Comparison of ENCODE assay signal across 8 cellular contexts in the genomic region with DNA sequence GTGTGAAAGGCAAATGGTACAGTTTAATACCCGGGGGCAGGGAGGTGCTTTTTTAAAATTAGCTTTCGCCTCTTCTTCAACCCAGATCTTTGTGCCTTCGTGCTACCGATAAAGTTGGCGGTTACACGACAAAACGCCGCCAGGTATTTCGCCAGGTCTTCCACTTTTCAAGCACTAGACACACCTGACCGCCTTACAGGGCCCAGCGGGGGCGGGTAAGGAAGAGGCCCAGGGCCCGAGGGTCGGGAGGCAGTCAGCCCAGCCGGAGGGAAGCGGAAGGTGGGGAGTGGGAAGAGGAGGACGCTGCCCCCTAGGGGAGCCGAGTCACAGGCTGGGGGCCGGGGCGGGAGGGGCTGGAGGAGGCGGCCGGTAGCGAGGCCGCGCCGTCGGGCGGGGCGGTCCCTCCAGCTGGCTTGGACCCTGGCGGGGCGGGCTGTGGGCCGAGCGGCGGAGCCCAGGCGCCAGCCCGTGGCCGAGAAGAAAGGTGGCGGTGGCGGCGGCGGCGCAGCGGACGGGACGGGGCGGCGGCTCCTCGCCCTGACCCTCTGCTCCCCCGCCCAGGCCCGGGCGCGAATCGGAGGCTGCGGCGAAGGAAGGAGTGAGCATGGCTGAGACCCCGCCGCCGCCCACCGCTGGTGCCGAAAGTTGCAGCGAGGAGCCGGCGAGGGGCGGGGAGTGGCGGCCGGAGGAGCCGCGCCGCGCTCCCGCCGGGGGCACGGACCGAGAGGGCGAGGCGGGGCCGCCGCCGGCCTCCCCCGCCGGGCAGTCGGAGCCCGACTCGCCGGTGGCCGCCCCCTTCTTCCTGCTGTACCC. TPM values are rescaled to one million over a fixed set of nuclear protein-coding genes. Genes with fewer than 3 reads are reported as not detected.
DNase-seq lines count a peak whose midpoint lies in the region; ATAC-seq and TF ChIP-seq lines count a peak whose summit lies in the region.

No MANE protein-coding gene starts in this region.

- TF ChIP-seq CTCF in OCI-LY7 (conservative IDR thresholded peaks at IDR 0.05; ENCODE audit: low read length), result peak; percentile 71

- peak overlapping the region; percentile 89 for H3K27ac Mint-ChIP-seq in activated T-cell treated with anti-CD3 and anti-CD28 coated beads, Interleukin-2, amount 50 U/mL, for 72 hours

- peak overlapping the region; percentile 91 to 93 for H3K4me3 Mint-ChIP-seq in activated T-cell treated with anti-CD3 and anti-CD28 coated beads, Interleukin-2, amount 50 U/mL, for 72 hours

- DNase-seq in D341Med (ENCODE audit: low spot score), result peak; percentile 90
- peak; percentile 83 for DNase-seq in HK-2 (ENCODE audit: unreplicated experiment)
- DNase-seq in OCI-LY7 (ENCODE audit: low spot score), result peak; percentile 85
- peak; percentile 71 to 76 for DNase-seq in activated T-cell treated with anti-CD3 and anti-CD28 coated beads, Interleukin-2, amount 50 U/mL, for 72 hours

- H3K9ac ChIP-seq in muscle layer of colon (ENCODE audit: low read length), result peak overlapping the region; percentile 11
- H3K9ac ChIP-seq in stomach smooth muscle (ENCODE audit: low read length in 2 of 2), result peak overlapping the region; percentile 67 to 82

- H3K4me2 ChIP-seq in OCI-LY7 (ENCODE audit: low read length), result peak overlapping the region; percentile 89

- H4K20me1 ChIP-seq in OCI-LY7 (ENCODE audit: insufficient read depth, low read length), result no peaks in the 10 kb centered on the region

- H3K79me2 ChIP-seq in OCI-LY7 (ENCODE audit: insufficient read depth, low read depth, low read length), result peaks cover 29% of the 10 kb centered on the region; the same call in 1 of the 2 replicates

- H3K9me2 ChIP-seq in OCI-LY7 (ENCODE audit: insufficient read depth, low read length), result no peaks in the 10 kb centered on the region

- H2AFZ ChIP-seq in OCI-LY7 (ENCODE audit: low read length), result peak overlapping the region; percentile 76

- BruUV-seq in OCI-LY7 (replicated peaks; lab: Mats Ljungman, UMichigan), result no TSS peak

- H3K9me3 ChIP-seq in OCI-LY7 (ENCODE audit: low read length) (no peaks in the 10 kb centered on the region), muscle layer of colon (ENCODE audit: low read length) (no peaks in the 10 kb centered on the region), stomach smooth muscle (ENCODE audit: control insufficient read depth in 2 of 2, low read length in 2 of 2) (no peaks in the 10 kb centered on the region)

- CTCF ChIA-PET in OCI-LY7 (lab: Charles Lee; ENCODE audit: unreplicated experiment), result interaction anchor here (0.6 to 3.9 kb wide), 7 partner anchors 14 to 204 kb away, joined by 3 to 18 read pairs (median 6); no protein-coding TSS in a partner anchor

- H3K27me3 Mint-ChIP-seq in activated T-cell treated with anti-CD3 and anti-CD28 coated beads, Interleukin-2, amount 50 U/mL, for 72 hours (ENCODE audit: low read depth), result no peaks in the 10 kb centered on the region

- peaks cover 2 to 6% of the 10 kb centered on the region in 2 donors for H3K36me3 Mint-ChIP-seq in activated T-cell treated with anti-CD3 and anti-CD28 coated beads, Interleukin-2, amount 50 U/mL, for 72 hours (ENCODE audit: insufficient read depth in 2 of 2)

- peak; percentile 53 for ATAC-seq in GM19468 (IDR thresholded peaks at IDR 0.05; ENCODE audit: extremely low read depth, unreplicated experiment)
- ATAC-seq in activated T-cell treated with anti-CD3 and anti-CD28 coated beads, Interleukin-2, amount 50 U/mL, for 72 hours (replicated peaks in 1 of 2), result peak; percentile 67 to 71
- peak; percentile 75 for ATAC-seq in esophagus mucosa

- POLR2A ChIA-PET in OCI-LY7 (lab: Charles Lee), result interaction anchor here (0.6 to 9.7 kb wide), 22 partner anchors 10 to 290 kb away, joined by 3 to 127 read pairs (median 4); partner anchors contain the start of genes JCHAIN and UTP3

- peaks cover 29% of the 10 kb centered on the region for H3K4me1 Mint-ChIP-seq in activated T-cell treated with anti-CD3 and anti-CD28 coated beads, Interleukin-2, amount 50 U/mL, for 72 hours (ENCODE audit: low read depth)

- peak overlapping the region; percentile 77 for H3K27ac ChIP-seq in OCI-LY7 (ENCODE audit: low read depth, low read length, poor library complexity, severe bottlenecking)
- H3K27ac ChIP-seq in muscle layer of colon (ENCODE audit: low read depth, low read length), result peak overlapping the region; percentile 95
- H3K27ac ChIP-seq in stomach smooth muscle (ENCODE audit: low read length), result peak overlapping the region; percentile 86

- H3K4me1 ChIP-seq in OCI-LY7 (ENCODE audit: insufficient read depth, low read length, poor library complexity, severe bottlenecking), result peaks cover 32% of the 10 kb centered on the region
- peaks cover 14% of the 10 kb centered on the region for H3K4me1 ChIP-seq in muscle layer of colon (ENCODE audit: insufficient read depth, low read length)
- H3K4me1 ChIP-seq in stomach smooth muscle (ENCODE audit: control insufficient read depth, insufficient read depth, low read length), result peaks cover 19% of the 10 kb centered on the region

- H3K9me3 Mint-ChIP-seq in activated T-cell treated with anti-CD3 and anti-CD28 coated beads, Interleukin-2, amount 50 U/mL, for 72 hours, result no peaks in the 10 kb centered on the region

- intact Hi-C loops in OCI-LY7 (cut with micrococcal nuclease; ENCODE audit: unreplicated experiment), result loop anchor here (1.0 to 5.0 kb wide), 7 partner anchors 16 to 288 kb away; partner anchors contain the start of genes DCK, GRSF1 and UTP3

- H3K27me3 ChIP-seq in muscle layer of colon (ENCODE audit: control insufficient read depth in 1 of 2, insufficient read depth in 2 of 2, low read length in 2 of 2) (no peaks in the 10 kb centered on the region), stomach smooth muscle (ENCODE audit: control insufficient read depth in 1 of 2, insufficient read depth in 2 of 2, low read length in 2 of 2) (no peaks in the 10 kb centered on the region)

- H3K4me3 ChIP-seq in OCI-LY7 (ENCODE audit: low read depth, low read length, poor library complexity, severe bottlenecking) (peak overlapping the region; percentile 90), muscle layer of colon (ENCODE audit: low read depth in 1 of 2, low read length in 2 of 2) (peak overlapping the region; percentile 71 to 72), stomach smooth muscle (ENCODE audit: low read length in 2 of 2) (peak overlapping the region; percentile 42 to 79)

- H3K36me3 ChIP-seq in OCI-LY7 (ENCODE audit: insufficient read depth, low read length), result no peaks in the 10 kb centered on the region
- no peaks in the 10 kb centered on the region for H3K36me3 ChIP-seq in muscle layer of colon (ENCODE audit: insufficient read depth, low read length)
- H3K36me3 ChIP-seq in stomach smooth muscle (ENCODE audit: control insufficient read depth in 2 of 2, insufficient read depth in 2 of 2, low read length in 2 of 2), result no peaks in the 10 kb centered on the region

RNA-seq across cellular contexts. Expression of gene UTP3, which starts 16.2 kb away (rescaled TPM):
- 34.0 and 51.5 TPM in 2 replicates for total RNA-seq in OCI-LY7 (2014; rRNA removed; shearing (Covaris generic))
- 54.8 and 57.8 TPM in 2 replicates for total RNA-seq in OCI-LY7 (2022)
- total RNA-seq in activated T-cell treated with anti-CD3 and anti-CD28 coated beads, Interleukin-2, amount 50 U/mL, for 72 hours, result 10 to 100 TPM; 24.3 to 26.0 TPM
- 19.1 TPM for total RNA-seq in esophagus mucosa

RNA-seq across cellular contexts. Expression of gene RUFY3, which starts 17.2 kb away (rescaled TPM):
- 36.4 and 38.2 TPM in 2 replicates for total RNA-seq in OCI-LY7 (2014; rRNA removed; shearing (Covaris generic))
- total RNA-seq in OCI-LY7 (2022) (42.6 and 52.2 TPM in 2 replicates), esophagus mucosa (43.1 TPM)
- 10 to 100 TPM; 27.6 to 30.2 TPM for total RNA-seq in activated T-cell treated with anti-CD3 and anti-CD28 coated beads, Interleukin-2, amount 50 U/mL, for 72 hours

RNA-seq across cellular contexts. Expression of gene JCHAIN, which starts 38.2 kb away (rescaled TPM):
- 1,460 and 1,542 TPM in 2 replicates for total RNA-seq in OCI-LY7 (2014; rRNA removed; shearing (Covaris generic))
- total RNA-seq in OCI-LY7 (2022), result 1,325 and 1,492 TPM in 2 replicates
- total RNA-seq in activated T-cell treated with anti-CD3 and anti-CD28 coated beads, Interleukin-2, amount 50 U/mL, for 72 hours, result under 1 TPM in 1 of 2 donors, not detected in 1; 0.49 TPM
- total RNA-seq in esophagus mucosa, result 21.1 TPM

Comparison
In these comparisons a context has a peak if more than half of its experiments do, and no peak if none do; other contexts are left out.
1. Peak in every context shown above with its lines: DNase-seq, ATAC-seq, H3K4me3 ChIP-seq and H3K27ac ChIP-seq.
2. RNA of gene JCHAIN, which starts 38.2 kb away (total RNA-seq): 1,325 to 1,542 TPM in OCI-LY7; 21.1 TPM in esophagus mucosa (single experiment) and 0.49 TPM in activated T-cell treated with anti-CD3 and anti-CD28 coated beads, Interleukin-2, amount 50 U/mL, for 72 hours; every median in the first group is over 10 times any median in the second.